ENCODE assay signal across 13 cellular contexts in the genomic region with DNA sequence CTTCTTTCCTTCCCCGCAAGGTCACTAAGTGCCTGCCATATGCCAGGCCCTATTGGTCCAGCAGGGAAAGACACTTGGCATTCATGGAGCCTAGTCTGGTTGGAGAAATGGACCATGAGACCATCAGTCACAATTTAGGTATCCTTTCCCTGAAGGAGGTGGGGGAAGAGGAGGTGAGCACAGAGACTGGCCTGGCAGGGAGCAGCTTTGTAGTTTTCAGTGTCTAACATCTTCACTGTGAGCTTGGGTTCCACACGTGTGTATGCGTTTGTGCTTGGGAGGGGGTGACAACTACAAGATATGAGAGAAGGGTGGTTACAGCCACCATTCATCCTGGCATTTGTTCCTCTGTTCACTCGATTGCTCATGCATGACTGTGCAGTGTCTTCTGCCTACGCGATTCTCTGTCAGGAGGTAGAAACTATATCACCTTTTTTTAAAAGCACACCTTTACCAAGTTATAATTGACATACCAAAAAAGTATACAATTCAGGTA. TPM values are rescaled to one million over a fixed set of nuclear protein-coding genes. Genes with fewer than 3 reads are reported as not detected.
A peak's percentile ranks its signal among the peaks of the same experiment; 100 is the strongest.
DNase-seq lines count a peak whose midpoint lies in the region; ATAC-seq and TF ChIP-seq lines count a peak whose summit lies in the region.
"Had no signal": no experiment of that assay in that cellular context is flagged by ENCODE, and none has a peak within 500 bp of the region (broad histone marks: within the 10 kb centered on the region; RNA-seq: fewer than 3 reads in every experiment).

No MANE protein-coding gene starts in this region.

- peak overlapping the region; percentile 39 for H3K4me3 ChIP-seq in OCI-LY7 (ENCODE audit: low read depth, low read length, poor library complexity, severe bottlenecking)
- H3K4me3 ChIP-seq: cardiac muscle cell had no signal

- peaks cover 17% of the 10 kb centered on the region for H3K36me3 ChIP-seq in OCI-LY7 (ENCODE audit: insufficient read depth, low read length)

- H3K27me3 Mint-ChIP-seq in endothelial cell (ENCODE audit: unreplicated experiment) (peaks cover 14% of the 10 kb centered on the region), type B pancreatic cell (no peaks in the 10 kb centered on the region)
- H3K27me3 Mint-ChIP-seq: stimulated activated naive CD8-positive, alpha-beta T cell treated with anti-CD3 and anti-CD28 coated beads, Interleukin-15, amount 100 ng/mL, for 72 hours had no signal

- peaks cover 23% of the 10 kb centered on the region for H3K4me1 Mint-ChIP-seq in endothelial cell (ENCODE audit: unreplicated experiment)
- H3K4me1 Mint-ChIP-seq in type B pancreatic cell (ENCODE audit: unreplicated experiment): peaks cover 24% of the 10 kb centered on the region

- CTCF ChIA-PET in OCI-LY7 (lab: Charles Lee; ENCODE audit: unreplicated experiment): no interaction called here

- H3K27ac Mint-ChIP-seq in endothelial cell (ENCODE audit: unreplicated experiment): no peak overlapping the region
- peak overlapping the region; percentile 74 for H3K27ac Mint-ChIP-seq in type B pancreatic cell

- BruUV-seq in OCI-LY7 (replicated peaks; lab: Mats Ljungman, UMichigan): no TSS peak

- H3K4me3 Mint-ChIP-seq in endothelial cell (ENCODE audit: unreplicated experiment) (peak overlapping the region; percentile 26), type B pancreatic cell (peak overlapping the region; percentile 4)

- TF ChIP-seq CTCF in OCI-LY7 (conservative IDR thresholded peaks at IDR 0.05; ENCODE audit: low read length) (no peak), endothelial cell (IDR thresholded peaks at IDR 0.05; ENCODE audit: unreplicated experiment) (no peak), type B pancreatic cell (conservative IDR thresholded peaks at IDR 0.05) (no peak)

- peak overlapping the region; percentile 32 for H3K27ac ChIP-seq in OCI-LY7 (ENCODE audit: low read depth, low read length, poor library complexity, severe bottlenecking)
- H3K27ac ChIP-seq: cardiac muscle cell had no signal

- peak; percentile 38 for DNase-seq in stimulated activated CD4-positive, alpha-beta T cell treated with anti-CD3 and anti-CD28 coated beads, Interleukin-15, amount 100 ng/mL, for 24 hours
- DNase-seq in stimulated activated CD4-positive, alpha-beta T cell treated with anti-CD3 and anti-CD28 coated beads, Interleukin-4, amount 100 ng/mL, for 1 hour: no peak
- DNase-seq in OCI-LY7 (ENCODE audit: low spot score): no peak
- DNase-seq in endothelial cell (ENCODE audit: low spot score): no peak
- no peak for DNase-seq in type B pancreatic cell (ENCODE audit: extremely low spot score, unreplicated experiment)
- no peak for DNase-seq in left lobe of liver (ENCODE audit: low spot score)
- no peak for DNase-seq in KG1 (lab: John Stamatoyannopoulos, UW)
- DNase-seq: C1 segment of cervical spinal cord, NCI-H2029 had no signal

- H3K9me3 ChIP-seq in OCI-LY7 (ENCODE audit: low read length): no peaks in the 10 kb centered on the region

- no peaks in the 10 kb centered on the region for H3K9me2 ChIP-seq in OCI-LY7 (ENCODE audit: insufficient read depth, low read length)

- POLR2A ChIA-PET in OCI-LY7 (lab: Charles Lee): interaction anchor here (0.5 to 2.3 kb wide), 3 partner anchors 13 to 58 kb away, joined by 3 to 11 read pairs (median 6); partner anchors contain the start of gene ZBTB45

- ATAC-seq in HG03520 (IDR thresholded peaks at IDR 0.05; ENCODE audit: unreplicated experiment) (no peak), left lobe of liver (no peak)
- ATAC-seq: Right ventricle myocardium inferior; stimulated activated naive CD8-positive, alpha-beta T cell treated with anti-CD3 and anti-CD28 coated beads, Interleukin-15, amount 100 ng/mL, for 72 hours had no signal

- H3K4me1 ChIP-seq in OCI-LY7 (ENCODE audit: insufficient read depth, low read length, poor library complexity, severe bottlenecking): peaks cover 35% of the 10 kb centered on the region

- no peaks in the 10 kb centered on the region for H4K20me1 ChIP-seq in OCI-LY7 (ENCODE audit: insufficient read depth, low read length)

- peak overlapping the region; percentile 72 for H3K4me2 ChIP-seq in OCI-LY7 (ENCODE audit: low read length)

- H3K36me3 Mint-ChIP-seq in endothelial cell (ENCODE audit: low read depth, unreplicated experiment): peaks cover 22% of the 10 kb centered on the region
- peaks cover 5% of the 10 kb centered on the region for H3K36me3 Mint-ChIP-seq in type B pancreatic cell

- H3K79me2 ChIP-seq in OCI-LY7 (ENCODE audit: insufficient read depth, low read depth, low read length): no peaks in the 10 kb centered on the region

- intact Hi-C loops in OCI-LY7 (cut with micrococcal nuclease; ENCODE audit: unreplicated experiment): no loop called here

- H3K9me3 Mint-ChIP-seq in endothelial cell (ENCODE audit: unreplicated experiment): no peaks in the 10 kb centered on the region
- H3K9me3 Mint-ChIP-seq in type B pancreatic cell: no peaks in the 10 kb centered on the region
- H3K9me3 Mint-ChIP-seq: stimulated activated naive CD8-positive, alpha-beta T cell treated with anti-CD3 and anti-CD28 coated beads, Interleukin-15, amount 100 ng/mL, for 72 hours had no signal

- H2AFZ ChIP-seq in OCI-LY7 (ENCODE audit: low read length): peak overlapping the region; percentile 24; the same call in 1 of the 2 replicates

RNA-seq across cellular contexts. Expression of gene MZF1, which starts 5.3 kb away (rescaled TPM):
- 20.7 and 30.0 TPM in 2 replicates for total RNA-seq in OCI-LY7 (2014; rRNA removed; shearing (Covaris generic))
- total RNA-seq in OCI-LY7 (2022) (39.1 and 41.1 TPM in 2 replicates), endothelial cell (ENCODE audit: unreplicated experiment) (18.6 TPM), type B pancreatic cell (ENCODE audit: low replicate concordance) (22.9 and 30.0 TPM in 2 replicates), left lobe of liver (15.2 TPM)

RNA-seq across cellular contexts. Expression of gene UBE2M, which starts 20.1 kb away (rescaled TPM):
- 101 and 105 TPM in 2 replicates for total RNA-seq in OCI-LY7 (2014; rRNA removed; shearing (Covaris generic))
- 117 and 130 TPM in 2 replicates for total RNA-seq in OCI-LY7 (2022)
- total RNA-seq in endothelial cell (ENCODE audit: unreplicated experiment): 81.6 TPM
- total RNA-seq in type B pancreatic cell (ENCODE audit: low replicate concordance): 78.0 and 81.9 TPM in 2 replicates
- 20.5 TPM for total RNA-seq in left lobe of liver

RNA-seq across cellular contexts. Expression of gene CHMP2A, which starts 23.6 kb away (rescaled TPM):
- total RNA-seq in OCI-LY7 (2014; rRNA removed; shearing (Covaris generic)): 72.7 and 108 TPM in 2 replicates
- total RNA-seq in OCI-LY7 (2022): 101 and 112 TPM in 2 replicates
- 130 TPM for total RNA-seq in endothelial cell (ENCODE audit: unreplicated experiment)
- total RNA-seq in type B pancreatic cell (ENCODE audit: low replicate concordance): 86.5 and 97.7 TPM in 2 replicates
- 73.4 TPM for total RNA-seq in left lobe of liver

RNA-seq across cellular contexts. Expression of gene TRIM28, which starts 34.6 kb away (rescaled TPM):
- total RNA-seq in OCI-LY7 (2014; rRNA removed; shearing (Covaris generic)): 551 and 729 TPM in 2 replicates
- 601 and 603 TPM in 2 replicates for total RNA-seq in OCI-LY7 (2022)
- 457 TPM for total RNA-seq in endothelial cell (ENCODE audit: unreplicated experiment)
- 401 and 679 TPM in 2 replicates for total RNA-seq in type B pancreatic cell (ENCODE audit: low replicate concordance)
- 84.0 TPM for total RNA-seq in left lobe of liver

RNA-seq across cellular contexts. Expression of gene ZBTB45, which starts 58.9 kb away (rescaled TPM):
- total RNA-seq in OCI-LY7 (2014; rRNA removed; shearing (Covaris generic)): 6.7 and 10.7 TPM in 2 replicates
- total RNA-seq in OCI-LY7 (2022) (14.7 and 16.4 TPM in 2 replicates), endothelial cell (ENCODE audit: unreplicated experiment) (22.2 TPM), type B pancreatic cell (ENCODE audit: low replicate concordance) (18.6 and 20.2 TPM in 2 replicates), left lobe of liver (5.0 TPM)
